In the genomic region with DNA sequence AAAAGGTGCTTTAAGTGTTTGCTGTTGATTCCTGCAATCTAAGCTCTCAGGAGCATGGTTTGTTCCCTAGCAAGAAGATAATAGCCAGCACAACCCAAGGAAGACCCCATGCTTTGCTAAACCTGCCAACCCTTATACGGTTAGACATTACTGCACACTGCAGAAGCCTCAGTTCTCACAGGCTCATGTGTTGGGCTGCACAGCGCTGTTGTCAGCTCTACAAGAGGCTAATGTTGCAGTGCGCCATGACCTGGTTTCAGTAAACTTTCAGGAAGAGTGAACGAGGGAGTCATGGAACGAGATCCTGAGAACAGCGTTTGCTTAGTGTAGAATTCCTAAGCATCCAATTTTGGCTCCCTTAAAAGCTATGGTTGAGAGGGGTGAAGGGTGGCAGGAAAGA, we compare ENCODE assay signal across 8 cellular contexts.
A peak's percentile ranks its signal among the peaks of the same experiment; 100 is the strongest.
DNase-seq lines count a peak whose midpoint lies in the region; ATAC-seq, FAIRE-seq and TF ChIP-seq lines count a peak whose summit lies in the region.

No MANE protein-coding gene starts in this region.

- no peak overlapping the region for H3K4me3 Mint-ChIP-seq in glutamatergic neuron (ENCODE audit: unreplicated experiment)

- H3K4me1 ChIP-seq in body of pancreas, result no peaks in the 10 kb centered on the region

- ATAC-seq in GM19438 (IDR thresholded peaks at IDR 0.05; ENCODE audit: low read depth, unreplicated experiment), result peak; percentile 0
- no peak for ATAC-seq in body of pancreas

- no peaks in the 10 kb centered on the region for H3K27me3 ChIP-seq in dorsolateral prefrontal cortex
- H3K27me3 ChIP-seq in body of pancreas, result no peaks in the 10 kb centered on the region

- peaks cover 5% of the 10 kb centered on the region for H3K4me1 Mint-ChIP-seq in glutamatergic neuron (ENCODE audit: low read depth, unreplicated experiment)

- DNase-seq in LHCN-M2 (ENCODE audit: low read depth) (peak; percentile 44), dorsolateral prefrontal cortex (no peak), GM03348 (ENCODE audit: low spot score) (no peak), frontal cortex (ENCODE audit: low spot score in 2 of 2) (no peak), glutamatergic neuron (no peak), body of pancreas (no peak)

- H3K27me3 Mint-ChIP-seq in glutamatergic neuron (ENCODE audit: unreplicated experiment), result no peaks in the 10 kb centered on the region

- intact Hi-C loops in dorsolateral prefrontal cortex (cut with DNase I) (no loop called here), body of pancreas (cut with DNase I) (no loop called here)

- H3K9me3 Mint-ChIP-seq in glutamatergic neuron (ENCODE audit: unreplicated experiment), result no peaks in the 10 kb centered on the region

- no peak overlapping the region for H3K27ac Mint-ChIP-seq in glutamatergic neuron (ENCODE audit: unreplicated experiment)

- no peak overlapping the region for H3K4me3 ChIP-seq in dorsolateral prefrontal cortex
- H3K4me3 ChIP-seq in skin epidermis, result no peak overlapping the region
- H3K4me3 ChIP-seq in body of pancreas, result no peak overlapping the region

- WGBS in body of pancreas, 2 donors, result 91% methylated on average over 6 of the region's 6 CpGs

- TF ChIP-seq CTCF in dorsolateral prefrontal cortex (IDR thresholded peaks at IDR 0.05 in 54 of 56, conservative IDR thresholded peaks at IDR 0.05 in 2 of 56; ENCODE audit: low read depth in 1 of 56, partially characterized antibody in 56 of 56) (no peak), glutamatergic neuron (IDR thresholded peaks at IDR 0.05; ENCODE audit: partially characterized antibody, unreplicated experiment) (no peak), body of pancreas (IDR thresholded peaks at IDR 0.05) (no peak)

- no peaks in the 10 kb centered on the region for H3K36me3 Mint-ChIP-seq in glutamatergic neuron (ENCODE audit: unreplicated experiment)

- no peaks in the 10 kb centered on the region for H3K36me3 ChIP-seq in body of pancreas (replicated peaks in 1 of 2; ENCODE audit: insufficient read depth in 1 of 2, low read depth in 2 of 2)

- H3K27ac ChIP-seq in dorsolateral prefrontal cortex (peak overlapping the region in 47 of 59 donors; percentile 7 to 94 (median 70)), skin epidermis (peak overlapping the region in 20 of 21 experiments; percentile 71 to 99 (median 91)), body of pancreas (peak overlapping the region in 2 of 4 donors; percentile 64 to 82)

- no peak for FAIRE-seq in frontal cortex (lab: Jason Lieb, UNC)

- no peak for TF ChIP-seq POLR2A in body of pancreas (IDR thresholded peaks at IDR 0.05)

- H3K9me3 ChIP-seq in body of pancreas, result no peaks in the 10 kb centered on the region
